26 cellular contexts compared by ENCODE assay signal in genomic region chr18:80137137-80137536, GRCh38.
"Had no signal": no experiment of that assay in that cellular context is flagged by ENCODE, and none has a peak within 500 bp of the region (broad histone marks: within the 10 kb centered on the region; RNA-seq: fewer than 3 reads in every experiment).

No MANE protein-coding gene starts in this region.

- H3K9ac ChIP-seq: SK-N-SH had no signal

- H3K4me3 Mint-ChIP-seq: activated B cell treated with CpG ODN at 0.5 μM for 24 hours; activated CD4-positive, alpha-beta T cell treated with anti-CD3 and anti-CD28 coated beads, Interleukin-2, amount 10 ng/mL, durations not matched to agents 24 days and 14 days; activated naive CD4-positive, alpha-beta T cell treated with anti-CD3 and anti-CD28 coated beads, Interleukin-2, amount 10 ng/mL, durations not matched to agents 7 days and 5 days; activated naive CD8-positive, alpha-beta T cell treated with anti-CD3 and anti-CD28 coated beads, Interleukin-2, amount 10 ng/mL, durations not matched to agents 7 days and 5 days; activated T-cell treated with anti-CD3 and anti-CD28 coated beads, Interleukin-2, amount 50 U/mL, for 72 hours had no signal

- H3K4me1 Mint-ChIP-seq: activated B cell treated with CpG ODN at 0.5 μM for 24 hours had no signal

- H3K4me2 ChIP-seq: SK-N-SH had no signal

- H3K9me3 Mint-ChIP-seq: activated B cell treated with CpG ODN at 0.5 μM for 24 hours; activated CD4-positive, alpha-beta T cell treated with anti-CD3 and anti-CD28 coated beads, Interleukin-2, amount 10 ng/mL, durations not matched to agents 24 days and 14 days; activated naive CD4-positive, alpha-beta T cell treated with anti-CD3 and anti-CD28 coated beads, Interleukin-2, amount 10 ng/mL, durations not matched to agents 7 days and 5 days; activated naive CD8-positive, alpha-beta T cell treated with anti-CD3 and anti-CD28 coated beads, Interleukin-2, amount 10 ng/mL, durations not matched to agents 7 days and 5 days; activated T-cell treated with anti-CD3 and anti-CD28 coated beads, Interleukin-2, amount 50 U/mL, for 72 hours; activated T-helper 2 cell treated with anti-CD3 and anti-CD28 coated beads, Interferon-gamma antibody, Interleukin-2, Interleukin-4, amounts not matched to agents 10 μg/mL and 5 μg/mL and 100 μg/mL, durations not matched to agents 14 hours and 24 hours and 36 hours had no signal

- ATAC-seq: activated T-cell treated with anti-CD3 and anti-CD28 coated beads, Interleukin-2, amount 50 U/mL, for 72 hours had no signal

- H3K4me1 ChIP-seq: adrenal gland, Peyer's patch, SJCRH30 had no signal

- H3K27me3 Mint-ChIP-seq: activated B cell treated with CpG ODN at 0.5 μM for 24 hours; activated CD4-positive, alpha-beta T cell treated with anti-CD3 and anti-CD28 coated beads, Interleukin-2, amount 10 ng/mL, durations not matched to agents 24 days and 14 days; activated naive CD4-positive, alpha-beta T cell treated with anti-CD3 and anti-CD28 coated beads, Interleukin-2, amount 10 ng/mL, durations not matched to agents 7 days and 5 days; activated naive CD8-positive, alpha-beta T cell treated with anti-CD3 and anti-CD28 coated beads, Interleukin-2, amount 10 ng/mL, durations not matched to agents 7 days and 5 days had no signal

- H3K27ac Mint-ChIP-seq: activated B cell treated with CpG ODN at 0.5 μM for 24 hours; activated CD4-positive, alpha-beta T cell treated with anti-CD3 and anti-CD28 coated beads, Interleukin-2, amount 10 ng/mL, durations not matched to agents 24 days and 14 days; activated naive CD4-positive, alpha-beta T cell treated with anti-CD3 and anti-CD28 coated beads, Interleukin-2, amount 10 ng/mL, durations not matched to agents 7 days and 5 days; activated naive CD8-positive, alpha-beta T cell treated with anti-CD3 and anti-CD28 coated beads, Interleukin-2, amount 10 ng/mL, durations not matched to agents 7 days and 5 days; activated T-cell treated with anti-CD3 and anti-CD28 coated beads, Interleukin-2, amount 50 U/mL, for 72 hours; activated T-helper 2 cell treated with anti-CD3 and anti-CD28 coated beads, Interferon-gamma antibody, Interleukin-2, Interleukin-4, amounts not matched to agents 10 μg/mL and 5 μg/mL and 100 μg/mL, durations not matched to agents 14 hours and 24 hours and 36 hours had no signal

- H3K27me3 ChIP-seq: adrenal gland, Peyer's patch, SJCRH30 had no signal

- H3K4me3 ChIP-seq: adrenal gland, Peyer's patch, SJCRH30 had no signal

- DNase-seq: activated B cell treated with CpG ODN at 0.5 μM for 24 hours; activated CD4-positive, alpha-beta T cell treated with anti-CD3 and anti-CD28 coated beads for 1 hour; activated CD4-positive, alpha-beta T cell treated with anti-CD3 and anti-CD28 coated beads, Interleukin-2, amount 10 ng/mL, durations not matched to agents 24 days and 14 days; activated CD4-positive, alpha-beta T cell treated with anti-CD3 and anti-CD28 coated beads, Interleukin-2, amount 50 U/mL, for 48 hours; activated CD8-positive, alpha-beta memory T cell treated with anti-CD3 and anti-CD28 coated beads, Interleukin-2, amount 50 U/mL, for 4 hours; activated gamma-delta T cell treated with Interleukin-2 at 50 U/mL for 16 hours; activated naive CD4-positive, alpha-beta T cell treated with anti-CD3 and anti-CD28 coated beads, Interleukin-2, amount 10 ng/mL, durations not matched to agents 7 days and 5 days; activated naive CD8-positive, alpha-beta T cell treated with anti-CD3 and anti-CD28 coated beads, Interleukin-2, amount 10 ng/mL, durations not matched to agents 7 days and 5 days; activated T-cell treated with anti-CD3 and anti-CD28 coated beads, Interleukin-2, amount 50 U/mL, for 72 hours; adrenal gland; anterior cingulate cortex; Karpas-422; NCI-H1105 treated with DMSO at 0.1 percent for 48 hours; NCI-H1436 treated with DMSO at 0.1 percent for 48 hours; NCI-H187; NCI-H2081; NCI-H510A treated with DMSO at 0.1 percent for 48 hours; NK-92 treated with Interleukin-12 subunit alpha and Interleukin-12 subunit beta, amount 100 ng/mL, for 24 hours; OCI-M1; Peyer's patch; Right ventricle myocardium superior; SJCRH30; SW 1271 had no signal

- H3K9me3 ChIP-seq: adrenal gland, Peyer's patch, SJCRH30, SK-N-SH had no signal

- H3K27ac ChIP-seq: adrenal gland, Peyer's patch, RWPE1 had no signal
